ENCODE assay signal across 17 cellular contexts in genomic region chr1:91603409-91603808, GRCh38.
DNase-seq lines count a peak whose midpoint lies in the region; TF ChIP-seq lines count a peak whose summit lies in the region.
"Had no signal": no experiment of that assay in that cellular context is flagged by ENCODE, and none has a peak within 500 bp of the region (broad histone marks: within the 10 kb centered on the region; RNA-seq: fewer than 3 reads in every experiment).

No MANE protein-coding gene starts in this region.

- H3K4me1 ChIP-seq in thyroid gland, result peaks cover 12% of the 10 kb centered on the region in 2 donors

- no peak overlapping the region for H3K4me3 ChIP-seq in thyroid gland (replicated peaks in 1 of 3)
- H3K4me3 ChIP-seq: gastroesophageal sphincter, ovary had no signal

- no peaks in the 10 kb centered on the region for H3K9me3 ChIP-seq in thyroid gland
- H3K9me3 ChIP-seq: gastroesophageal sphincter, ovary had no signal

- DNase-seq in stimulated activated CD4-positive, alpha-beta T cell treated with anti-CD3 and anti-CD28 coated beads, Interleukin-12 subunit alpha, Interleukin-12 subunit beta, amount 100 ng/mL, for 48 hours (ENCODE audit: low read depth in 2 of 3, low spot score in 1 of 3), result peak; percentile 5 to 36 (median 30)
- DNase-seq in stimulated activated CD4-positive, alpha-beta T cell treated with anti-CD3 and anti-CD28 coated beads, Interleukin-12 subunit alpha, Interleukin-12 subunit beta, amount 100 ng/mL, for 4 hours, result no peak
- DNase-seq in activated CD4-positive, alpha-beta T cell treated with anti-CD3 and anti-CD28 coated beads, Interleukin-2, amount 50 U/mL, for 48 hours, result peak; percentile 50 to 54
- DNase-seq in renal cortical epithelial cell (ENCODE audit: low read depth) (peak; percentile 87), thyroid gland (peak; percentile 88 to 94), RKO (ENCODE audit: low spot score) (no peak), HK-2 (ENCODE audit: unreplicated experiment) (no peak)
- DNase-seq: activated naive CD4-positive, alpha-beta T cell treated with anti-CD3 and anti-CD28 coated beads for 36 hours; effector CD4-positive, alpha-beta T cell; EL; left cardiac atrium; naive thymus-derived CD8-positive, alpha-beta T cell; NCI-H2029; NCI-H446; ovary had no signal

- no peak for TF ChIP-seq CTCF in thyroid gland (IDR thresholded peaks at IDR 0.05)

- H3K27me3 ChIP-seq in thyroid gland, result no peaks in the 10 kb centered on the region
- H3K27me3 ChIP-seq: gastroesophageal sphincter, ovary had no signal

- WGBS in thyroid gland, 2 donors, result 26 to 69% methylated on average over 4 of the region's 4 CpGs

- H3K36me3 ChIP-seq in thyroid gland, result no peaks in the 10 kb centered on the region
- H3K36me3 ChIP-seq: gastroesophageal sphincter, ovary had no signal

- peak overlapping the region in 2 of 3 donors; percentile 52 to 80 for H3K27ac ChIP-seq in thyroid gland
- H3K27ac ChIP-seq: gastroesophageal sphincter, ovary, RWPE1 had no signal

- intact Hi-C loops in thyroid gland (cut with DNase I), result no loop called here

- TF ChIP-seq POLR2A in thyroid gland (IDR thresholded peaks at IDR 0.05), result no peak

Comparison
In these comparisons a context has a peak if more than half of its experiments do, and no peak if none do; other contexts are left out.
1. DNase-seq: peak in stimulated activated CD4-positive, alpha-beta T cell treated with anti-CD3 and anti-CD28 coated beads, Interleukin-12 subunit alpha, Interleukin-12 subunit beta, amount 100 ng/mL, for 48 hours (3 of 3), activated CD4-positive, alpha-beta T cell treated with anti-CD3 and anti-CD28 coated beads, Interleukin-2, amount 50 U/mL, for 48 hours (2 of 2), renal cortical epithelial cell (single experiment) and thyroid gland (2 of 2); none in stimulated activated CD4-positive, alpha-beta T cell treated with anti-CD3 and anti-CD28 coated beads, Interleukin-12 subunit alpha, Interleukin-12 subunit beta, amount 100 ng/mL, for 4 hours (single experiment), RKO (single experiment) and HK-2 (single experiment).